In the genomic region with DNA sequence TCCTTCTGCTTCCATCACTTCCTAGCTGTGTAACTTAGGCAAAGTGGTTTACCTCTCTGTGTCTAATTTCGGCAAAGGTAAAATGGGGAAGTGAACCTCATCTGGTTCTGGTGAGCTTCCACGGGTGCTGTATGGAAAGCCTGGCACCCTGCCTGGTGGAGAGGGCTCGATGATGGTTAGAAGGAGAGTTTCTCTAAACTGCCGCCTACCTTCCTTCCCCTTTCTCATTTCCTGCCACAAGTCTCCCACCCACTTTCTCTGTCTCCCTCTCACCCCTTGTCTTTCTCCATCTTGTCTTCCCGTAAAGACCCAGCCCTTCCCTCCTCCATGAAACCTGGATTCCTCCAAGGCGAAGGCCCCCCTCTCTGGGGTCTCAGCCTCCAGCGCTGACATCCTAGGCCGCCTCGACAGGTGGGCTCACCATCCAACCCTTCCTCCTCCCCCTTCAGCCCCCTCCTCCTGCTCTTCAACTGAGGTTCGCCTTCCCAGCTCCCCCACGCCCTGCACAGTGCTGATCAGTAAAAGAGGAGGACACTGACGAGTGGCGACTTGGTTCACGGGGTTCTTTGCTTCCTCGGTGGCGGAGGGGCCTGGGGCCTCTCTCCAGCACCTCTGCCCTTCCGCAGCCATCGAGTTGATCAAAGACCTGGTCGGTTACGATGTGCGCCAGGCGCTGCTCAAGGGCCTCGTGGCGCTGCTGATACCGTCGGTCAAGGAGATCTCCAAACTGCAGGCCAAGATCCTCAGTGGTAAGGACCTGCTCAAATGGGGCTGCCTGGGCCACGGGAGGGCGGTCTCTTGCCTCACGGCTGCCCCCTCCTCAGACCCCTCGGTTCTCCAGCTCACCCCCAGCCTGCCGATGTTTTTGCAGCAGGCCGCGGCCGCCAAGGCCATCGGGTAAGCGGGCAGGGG, we compare ENCODE assay signal across 9 cellular contexts. TPM values are rescaled to one million over a fixed set of nuclear protein-coding genes. Genes with fewer than 3 reads are reported as not detected.
DNase-seq lines count a peak whose midpoint lies in the region; ATAC-seq and TF ChIP-seq lines count a peak whose summit lies in the region.
"Had no signal": no experiment of that assay in that cellular context is flagged by ENCODE, and none has a peak within 500 bp of the region (broad histone marks: within the 10 kb centered on the region; RNA-seq: fewer than 3 reads in every experiment).

No MANE protein-coding gene starts in this region.

- H3K27me3 ChIP-seq in sigmoid colon, result no peaks in the 10 kb centered on the region

- H3K79me2 ChIP-seq in OCI-LY7 (ENCODE audit: insufficient read depth, low read depth, low read length), result no peaks in the 10 kb centered on the region

- peaks cover 32% of the 10 kb centered on the region for H3K36me3 Mint-ChIP-seq in activated T-helper 17 cell treated with anti-CD3 and anti-CD28 coated beads, Interleukin-2, amount 50 U/mL, for 72 hours (ENCODE audit: low read depth)

- H3K27me3 Mint-ChIP-seq in activated T-helper 17 cell treated with anti-CD3 and anti-CD28 coated beads, Interleukin-2, amount 50 U/mL, for 72 hours, result no peaks in the 10 kb centered on the region

- no peaks in the 10 kb centered on the region for H3K9me3 Mint-ChIP-seq in activated T-helper 17 cell treated with anti-CD3 and anti-CD28 coated beads, Interleukin-2, amount 50 U/mL, for 72 hours

- H3K4me3 ChIP-seq in OCI-LY7 (ENCODE audit: low read depth, low read length, poor library complexity, severe bottlenecking) (peak overlapping the region; percentile 22), sigmoid colon (no peak overlapping the region)

- peak overlapping the region; percentile 86 for H3K4me3 Mint-ChIP-seq in activated T-helper 17 cell treated with anti-CD3 and anti-CD28 coated beads, Interleukin-2, amount 50 U/mL, for 72 hours

- peak overlapping the region; percentile 30; the same call in 1 of the 2 replicates for H2AFZ ChIP-seq in OCI-LY7 (ENCODE audit: low read length)

- peaks cover 41% of the 10 kb centered on the region for H3K4me1 Mint-ChIP-seq in activated T-helper 17 cell treated with anti-CD3 and anti-CD28 coated beads, Interleukin-2, amount 50 U/mL, for 72 hours

- no peak for TF ChIP-seq CTCF in GM13977 (IDR thresholded peaks at IDR 0.05; ENCODE audit: extremely low read depth, insufficient read depth, missing control alignments)
- TF ChIP-seq CTCF in OCI-LY7 (conservative IDR thresholded peaks at IDR 0.05; ENCODE audit: low read length), result no peak
- no peak for TF ChIP-seq CTCF in sigmoid colon (IDR thresholded peaks at IDR 0.05)

- H3K9me2 ChIP-seq in OCI-LY7 (ENCODE audit: insufficient read depth, low read length), result no peaks in the 10 kb centered on the region

- H3K27ac ChIP-seq in OCI-LY7 (ENCODE audit: low read depth, low read length, poor library complexity, severe bottlenecking), result peak overlapping the region; percentile 89
- no peak overlapping the region for H3K27ac ChIP-seq in sigmoid colon

- WGBS in sigmoid colon, 2 donors, result 73 to 87% methylated on average over 36 of the region's 36 CpGs

- no TSS peak for BruUV-seq in OCI-LY7 (replicated peaks; lab: Mats Ljungman, UMichigan)

- H3K27ac Mint-ChIP-seq in activated T-helper 17 cell treated with anti-CD3 and anti-CD28 coated beads, Interleukin-2, amount 50 U/mL, for 72 hours, result peak overlapping the region; percentile 88

- H4K20me1 ChIP-seq in OCI-LY7 (ENCODE audit: insufficient read depth, low read length), result no peaks in the 10 kb centered on the region

- POLR2A ChIA-PET in OCI-LY7 (lab: Charles Lee), result interaction anchor here (1.3 to 4.8 kb wide), 6 partner anchors 8 to 580 kb away, joined by 7 to 147 read pairs (median 68); partner anchors contain the start of gene RNU5D-1

- TF ChIP-seq EP300 in sigmoid colon (IDR thresholded peaks at IDR 0.05), result no peak

- H3K36me3 ChIP-seq in OCI-LY7 (ENCODE audit: insufficient read depth, low read length), result no peaks in the 10 kb centered on the region
- H3K36me3 ChIP-seq in sigmoid colon, result no peaks in the 10 kb centered on the region

- CTCF ChIA-PET in OCI-LY7 (lab: Charles Lee; ENCODE audit: unreplicated experiment), result interaction anchor here (0.6 kb wide), 1 partner anchor 12 kb away, joined by 10 read pairs; no protein-coding TSS in a partner anchor

- intact Hi-C loops in OCI-LY7 (cut with micrococcal nuclease; ENCODE audit: unreplicated experiment) (loop anchor here (5.0 kb wide), 1 partner anchor 579 kb away; no protein-coding TSS in a partner anchor), sigmoid colon (cut with DNase I) (no loop called here)

- DNase-seq in GM13977 (ENCODE audit: low spot score) (peak; percentile 67), OCI-LY7 (ENCODE audit: low spot score) (peak; percentile 84), NCI-H1417 (lab: John Stamatoyannopoulos, UW) (no peak), sigmoid colon (no peak), NCI-H748 (lab: John Stamatoyannopoulos, UW; ENCODE audit: unreplicated experiment) (no peak)
- DNase-seq in stimulated activated CD4-positive, alpha-beta T cell treated with anti-CD3 and anti-CD28 coated beads, Interleukin-2, amount 100 ng/mL, for 4 hours (ENCODE audit: low read depth), result peak; percentile 40

- peak overlapping the region; percentile 60 for H3K4me2 ChIP-seq in OCI-LY7 (ENCODE audit: low read length)

- peak; percentile 37 for ATAC-seq in activated T-helper 17 cell treated with anti-CD3 and anti-CD28 coated beads, Interleukin-2, amount 50 U/mL, for 72 hours (replicated peaks)
- no peak for ATAC-seq in GM21526 (IDR thresholded peaks at IDR 0.05; ENCODE audit: low FRiP score, unreplicated experiment)

- no peak for TF ChIP-seq POLR2A in sigmoid colon (IDR thresholded peaks at IDR 0.05)

- H3K9me3 ChIP-seq in OCI-LY7 (ENCODE audit: low read length) (no peaks in the 10 kb centered on the region), sigmoid colon (no peaks in the 10 kb centered on the region)

- in situ Hi-C loops in GM13977 (cut with MboI; ENCODE audit: low pct_unique_long_range_greater_than_20kb, low sequenced_read_pairs, unreplicated experiment), result no loop called here

- H3K4me1 ChIP-seq in OCI-LY7 (ENCODE audit: insufficient read depth, low read length, poor library complexity, severe bottlenecking) (peaks cover 56% of the 10 kb centered on the region), sigmoid colon (no peaks in the 10 kb centered on the region)

RNA-seq across cellular contexts. Expression of gene RNU5D-1, which starts 7.2 kb away (rescaled TPM):
- total RNA-seq in OCI-LY7 (2014; rRNA removed; shearing (Covaris generic)), result not detected in 2 replicates
- total RNA-seq in OCI-LY7 (2022) (not detected in 2 replicates), sigmoid colon (not detected)
- total RNA-seq in activated T-helper 17 cell treated with anti-CD3 and anti-CD28 coated beads, Interleukin-2, amount 50 U/mL, for 72 hours, result not detected
- polyA plus RNA-seq in sigmoid colon, result not detected
- total RNA-seq: SK-MEL-5 had no signal

RNA-seq across cellular contexts. Expression of gene KIF2C, which starts 15.9 kb away (rescaled TPM):
- total RNA-seq in OCI-LY7 (2014; rRNA removed; shearing (Covaris generic)), result 150 and 159 TPM in 2 replicates
- total RNA-seq in OCI-LY7 (2022) (140 and 156 TPM in 2 replicates), sigmoid colon (1 to 10 TPM in 2 of 4 donors, under 1 TPM in 2; 0.36 to 2.0 (median 1.2) TPM)
- 100 to 1,000 TPM in 1 of 2 donors, 10 to 100 TPM in 1; 93.4 to 124 TPM for total RNA-seq in activated T-helper 17 cell treated with anti-CD3 and anti-CD28 coated beads, Interleukin-2, amount 50 U/mL, for 72 hours
- 10 to 100 TPM in 1 of 3 donors, 1 to 10 TPM in 1, under 1 TPM in 1; 0.60 to 16.2 (median 3.9) TPM for polyA plus RNA-seq in sigmoid colon

RNA-seq across cellular contexts. Expression of gene ARMH1, which starts 49.2 kb away (rescaled TPM):
- total RNA-seq in OCI-LY7 (2014; rRNA removed; shearing (Covaris generic)), result 5.3 and 7.8 TPM in 2 replicates
- total RNA-seq in OCI-LY7 (2022) (7.9 and 8.9 TPM in 2 replicates), sigmoid colon (1 to 10 TPM in 2 of 4 donors, under 1 TPM in 1, not detected in 1; 0.33 to 1.5 (median 1.1) TPM)
- 10 to 100 TPM; 10.7 to 65.8 TPM for total RNA-seq in activated T-helper 17 cell treated with anti-CD3 and anti-CD28 coated beads, Interleukin-2, amount 50 U/mL, for 72 hours
- 10 to 100 TPM in 1 of 3 donors, not detected in 2; 23.0 TPM for polyA plus RNA-seq in sigmoid colon

RNA-seq across cellular contexts. Expression of gene TMEM53, which starts 49.5 kb away (rescaled TPM):
- total RNA-seq in OCI-LY7 (2014; rRNA removed; shearing (Covaris generic)), result 5.5 and 6.6 TPM in 2 replicates
- total RNA-seq in OCI-LY7 (2022), result 8.1 and 8.9 TPM in 2 replicates
- total RNA-seq in activated T-helper 17 cell treated with anti-CD3 and anti-CD28 coated beads, Interleukin-2, amount 50 U/mL, for 72 hours, result 1 to 10 TPM; 3.5 to 4.2 TPM
- total RNA-seq in sigmoid colon, result 1 to 10 TPM; 1.7 to 5.6 (median 4.5) TPM
- polyA plus RNA-seq in sigmoid colon, result 10 to 100 TPM; 17.1 to 29.7 (median 19.8) TPM

RNA-seq across cellular contexts. Expression of gene RPS8, which starts 51.6 kb away (rescaled TPM):
- total RNA-seq in OCI-LY7 (2014; rRNA removed; shearing (Covaris generic)), result 4,149 and 4,355 TPM in 2 replicates
- total RNA-seq in OCI-LY7 (2022) (2,707 and 2,775 TPM in 2 replicates), sigmoid colon (1,000 to 10,000 TPM; 2,554 to 3,717 (median 3,009) TPM)
- 1,000 to 10,000 TPM; 2,475 to 3,183 TPM for total RNA-seq in activated T-helper 17 cell treated with anti-CD3 and anti-CD28 coated beads, Interleukin-2, amount 50 U/mL, for 72 hours
- 1,000 to 10,000 TPM; 1,996 to 3,223 (median 2,310) TPM for polyA plus RNA-seq in sigmoid colon

Comparison
In these comparisons a context has a peak if more than half of its experiments do, and no peak if none do; other contexts are left out.
1. DNase-seq: peak in GM13977 (single experiment), OCI-LY7 (single experiment) and stimulated activated CD4-positive, alpha-beta T cell treated with anti-CD3 and anti-CD28 coated beads, Interleukin-2, amount 100 ng/mL, for 4 hours (single experiment); none in NCI-H1417 (0 of 3), sigmoid colon (single experiment) and NCI-H748 (single experiment).
2. RNA of gene KIF2C, which starts 15.9 kb away (total RNA-seq): 140 to 159 TPM in OCI-LY7 and 93.4 to 124 TPM in activated T-helper 17 cell treated with anti-CD3 and anti-CD28 coated beads, Interleukin-2, amount 50 U/mL, for 72 hours; 0.36 to 2.0 TPM in sigmoid colon; every median in the first group is over 10 times any median in the second.